In the genomic region with DNA sequence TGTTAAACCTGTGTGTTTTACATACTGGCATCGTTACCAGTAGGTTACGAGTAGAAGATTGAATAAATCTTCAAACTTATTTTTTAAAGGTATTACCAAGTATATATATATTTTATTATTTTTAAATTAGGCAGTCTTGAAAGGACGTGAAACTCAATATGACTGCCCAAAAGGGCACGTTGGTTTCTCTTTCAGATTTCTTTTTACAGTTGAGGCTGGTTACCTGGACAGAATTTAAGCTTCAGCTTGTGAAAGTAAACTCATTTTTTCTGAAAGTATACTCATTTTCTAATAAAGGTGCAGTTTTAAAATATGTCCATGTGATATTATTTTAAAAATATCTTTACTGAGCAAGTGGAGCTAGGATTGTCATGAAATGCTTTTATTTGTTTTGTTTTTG, we compare ENCODE assay signal across 8 cellular contexts. TPM values are rescaled to one million over a fixed set of nuclear protein-coding genes. Genes with fewer than 3 reads are reported as not detected.
DNase-seq lines count a peak whose midpoint lies in the region; ATAC-seq and TF ChIP-seq lines count a peak whose summit lies in the region.

No MANE protein-coding gene starts in this region.

- H3K4me1 Mint-ChIP-seq in stimulated activated naive CD8-positive, alpha-beta T cell treated with anti-CD3 and anti-CD28 coated beads, Interleukin-15, Interleukin-2, amounts not matched to agents 100 ng/mL and 50 ng/mL, for 24 hours (ENCODE audit: low read depth): peaks cover 24% of the 10 kb centered on the region
- H3K4me1 Mint-ChIP-seq in mesothelial cell of epicardium: peaks cover 19% of the 10 kb centered on the region

- ATAC-seq in stimulated activated naive CD8-positive, alpha-beta T cell treated with anti-CD3 and anti-CD28 coated beads, Interleukin-15, Interleukin-2, amounts not matched to agents 100 U/mL and 50 U/mL, for 24 hours: no peak

- H3K27ac ChIP-seq in breast epithelium: peak overlapping the region; percentile 99

- TF ChIP-seq POLR2A in breast epithelium (IDR thresholded peaks at IDR 0.05): no peak

- H3K36me3 Mint-ChIP-seq in stimulated activated naive CD8-positive, alpha-beta T cell treated with anti-CD3 and anti-CD28 coated beads, Interleukin-15, Interleukin-2, amounts not matched to agents 100 ng/mL and 50 ng/mL, for 24 hours (ENCODE audit: low read depth): peaks cover 15% of the 10 kb centered on the region
- H3K36me3 Mint-ChIP-seq in mesothelial cell of epicardium: peaks cover 7% of the 10 kb centered on the region

- no peaks in the 10 kb centered on the region for H3K9me3 Mint-ChIP-seq in stimulated activated naive CD8-positive, alpha-beta T cell treated with anti-CD3 and anti-CD28 coated beads, Interleukin-15, Interleukin-2, amounts not matched to agents 100 ng/mL and 50 ng/mL, for 24 hours
- no peaks in the 10 kb centered on the region for H3K9me3 Mint-ChIP-seq in mesothelial cell of epicardium

- peaks cover 6 to 7% of the 10 kb centered on the region in 2 donors for H3K4me1 ChIP-seq in breast epithelium

- H3K36me3 ChIP-seq in breast epithelium: no peaks in the 10 kb centered on the region

- peak overlapping the region; percentile 93 for H3K27ac Mint-ChIP-seq in stimulated activated naive CD8-positive, alpha-beta T cell treated with anti-CD3 and anti-CD28 coated beads, Interleukin-15, Interleukin-2, amounts not matched to agents 100 ng/mL and 50 ng/mL, for 24 hours
- H3K27ac Mint-ChIP-seq in mesothelial cell of epicardium: peak overlapping the region; percentile 97

- TF ChIP-seq CTCF in breast epithelium (IDR thresholded peaks at IDR 0.05) (no peak), mesothelial cell of epicardium (IDR thresholded peaks at IDR 0.05; ENCODE audit: unreplicated experiment) (no peak)

- H3K27me3 Mint-ChIP-seq in stimulated activated naive CD8-positive, alpha-beta T cell treated with anti-CD3 and anti-CD28 coated beads, Interleukin-15, Interleukin-2, amounts not matched to agents 100 ng/mL and 50 ng/mL, for 24 hours: no peaks in the 10 kb centered on the region
- H3K27me3 Mint-ChIP-seq in mesothelial cell of epicardium (ENCODE audit: low read depth): peaks cover 4% of the 10 kb centered on the region

- H3K27me3 ChIP-seq in breast epithelium: no peaks in the 10 kb centered on the region

- peak overlapping the region; percentile 89 to 99 (median 91) for H3K4me3 ChIP-seq in breast epithelium

- no peak for DNase-seq in stimulated activated naive CD8-positive, alpha-beta T cell treated with anti-CD3 and anti-CD28 coated beads, Interleukin-15, Interleukin-2, amounts not matched to agents 100 U/mL and 50 U/mL, for 24 hours
- no peak for DNase-seq in breast epithelium (ENCODE audit: low spot score in 2 of 2)
- DNase-seq in mesothelial cell of epicardium (ENCODE audit: low spot score in 2 of 2, unreplicated experiment in 2 of 2): no peak
- DNase-seq in DMS153 (lab: John Stamatoyannopoulos, UW): no peak
- no peak for DNase-seq in hippocampal formation (lab: John Stamatoyannopoulos, UW)
- DNase-seq in middle frontal gyrus (ENCODE audit: extremely low spot score, low spot score): no peak
- no peak for DNase-seq in NCI-H1417 treated with DMSO at 0.1 percent for 48 hours (lab: John Stamatoyannopoulos, UW)

- intact Hi-C loops in breast epithelium (cut with DNase I; ENCODE audit: low total_unique reads): no loop called here

- H3K4me3 Mint-ChIP-seq in stimulated activated naive CD8-positive, alpha-beta T cell treated with anti-CD3 and anti-CD28 coated beads, Interleukin-15, Interleukin-2, amounts not matched to agents 100 ng/mL and 50 ng/mL, for 24 hours: peak overlapping the region; percentile 95
- H3K4me3 Mint-ChIP-seq in mesothelial cell of epicardium: peak overlapping the region; percentile 88

- no peaks in the 10 kb centered on the region for H3K9me3 ChIP-seq in breast epithelium

RNA-seq across cellular contexts. Expression of gene FBXO7, which starts 1.7 kb away (rescaled TPM):
- 100 to 1,000 TPM in 2 of 3 donors, 10 to 100 TPM in 1; 73.7 to 119 (median 107) TPM for total RNA-seq in breast epithelium
- 79.0 to 86.7 TPM (median 82.8 TPM) in 3 replicates for total RNA-seq in mesothelial cell of epicardium

RNA-seq across cellular contexts. Expression of gene BPIFC, which starts 12.0 kb away (rescaled TPM):
- total RNA-seq in breast epithelium: not detected
- not detected in 3 replicates for total RNA-seq in mesothelial cell of epicardium
